In the genomic region with DNA sequence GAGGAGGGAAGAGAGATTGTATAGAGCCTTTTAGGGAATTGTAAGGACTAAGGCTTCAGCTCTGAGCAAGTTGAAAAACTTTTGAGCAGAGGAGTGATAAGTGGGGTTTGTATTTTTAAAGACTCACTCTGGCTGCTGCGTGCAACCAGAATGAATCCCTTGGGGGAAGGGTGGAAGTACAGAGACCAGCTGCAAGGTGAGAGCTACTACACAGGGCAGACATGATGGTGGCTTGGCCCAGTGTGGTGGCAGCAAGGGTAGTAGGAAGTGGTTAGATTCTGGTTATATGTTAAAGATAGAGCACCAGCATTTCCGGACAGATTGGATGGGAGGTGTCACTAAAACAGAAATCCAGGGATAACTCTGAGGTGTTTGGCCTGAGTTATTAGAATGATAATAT, we compare ENCODE assay signal across 1 cellular context.
TF ChIP-seq lines count a peak whose summit lies in the region.

No MANE protein-coding gene starts in this region.

TF ChIP-seq in IMR-90, 13 proteins besides CTCF, POLR2A, EP300 and RAD21 (continued from another document):
- TF ChIP-seq BHLHE40 (IDR thresholded peaks at IDR 0.05; ENCODE audit: low read depth, low read length) (no peak), MAZ (IDR thresholded peaks at IDR 0.05; ENCODE audit: borderline replicate concordance, low read depth, low read length) (no peak)
